ENCODE assay signal across 16 cellular contexts in the genomic region with DNA sequence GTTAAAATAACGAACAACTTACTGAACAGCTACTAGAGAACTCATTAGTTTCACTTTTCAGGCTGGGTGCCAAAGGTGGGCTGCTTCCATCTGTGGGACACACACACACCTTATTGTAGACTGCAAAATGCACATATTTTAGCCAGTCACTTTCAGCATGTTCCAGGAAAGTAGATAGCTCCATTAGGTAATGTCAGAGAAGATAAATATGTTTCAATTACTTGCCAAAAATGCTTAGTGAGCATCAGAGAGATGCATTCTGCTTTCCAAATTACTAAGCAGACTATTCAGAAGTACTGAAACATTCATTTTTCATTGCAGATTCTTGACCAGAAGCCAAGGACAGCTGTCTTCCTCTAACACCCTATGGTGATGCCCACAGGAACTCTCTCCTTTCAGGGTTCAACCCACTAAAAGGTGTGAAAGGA. TPM values are rescaled to one million over a fixed set of nuclear protein-coding genes. Genes with fewer than 3 reads are reported as not detected.
DNase-seq lines count a peak whose midpoint lies in the region; ATAC-seq, FAIRE-seq and TF ChIP-seq lines count a peak whose summit lies in the region.
"Had no signal": no experiment of that assay in that cellular context is flagged by ENCODE, and none has a peak within 500 bp of the region (broad histone marks: within the 10 kb centered on the region; RNA-seq: fewer than 3 reads in every experiment).

No MANE protein-coding gene starts in this region.

- POLR2A ChIA-PET in GM12878 (lab: Charles Lee) = interaction anchor here (0.6 to 1.4 kb wide), 3 partner anchors 13 to 33 kb away, joined by 3 to 4 read pairs (median 3); no protein-coding TSS in a partner anchor

- H3K9me3 ChIP-seq in GM12878 (replicated peaks; ENCODE audit: control insufficient read depth, insufficient read depth, low read length) = no peaks in the 10 kb centered on the region
- H3K9me3 ChIP-seq: colonic mucosa had no signal

- no peak overlapping the region for H3K4me3 ChIP-seq in GM12878
- H3K4me3 ChIP-seq: colonic mucosa, smooth muscle cell had no signal

- H3K27me3 ChIP-seq in GM12878 (replicated peaks in 1 of 2; ENCODE audit: control insufficient read depth in 2 of 2, insufficient read depth in 2 of 2, low read length in 1 of 2) = no peaks in the 10 kb centered on the region
- H3K27me3 ChIP-seq: colonic mucosa had no signal

- peak; percentile 83 for ATAC-seq in GM18498 (IDR thresholded peaks at IDR 0.05; ENCODE audit: unreplicated experiment)
- ATAC-seq in GM21367 (IDR thresholded peaks at IDR 0.05; ENCODE audit: unreplicated experiment) = peak; percentile 57
- peak; percentile 54 for ATAC-seq in HG03280 (IDR thresholded peaks at IDR 0.05; ENCODE audit: unreplicated experiment)
- ATAC-seq in GM12878 = peak; percentile 84
- no peak for ATAC-seq in esophagus mucosa
- ATAC-seq in HG02759 (IDR thresholded peaks at IDR 0.05; ENCODE audit: unreplicated experiment) = no peak

- no peak for TF ChIP-seq CTCF in GM12878 (IDR thresholded peaks at IDR 0.05 in 2 of 3, conservative IDR thresholded peaks at IDR 0.05 in 1 of 3; ENCODE audit: control insufficient read depth in 2 of 3, extremely low read depth in 1 of 3, insufficient read depth in 1 of 3, low read depth in 3 of 3, low read length in 3 of 3)

- H3K79me2 ChIP-seq in GM12878 (ENCODE audit: control insufficient read depth, insufficient read depth, low read length) = no peaks in the 10 kb centered on the region

- SMC1A ChIA-PET in GM12878 (lab: Charles Lee; ENCODE audit: uncharacterized antibody, unreplicated experiment) = interaction anchor here (0.8 to 1.9 kb wide), 7 partner anchors 8 to 129 kb away, joined by 3 to 7 read pairs (median 4); no protein-coding TSS in a partner anchor

- H3K36me3 ChIP-seq in GM12878 (ENCODE audit: control insufficient read depth in 2 of 2, insufficient read depth in 2 of 2, low read length in 1 of 2) = no peaks in the 10 kb centered on the region
- H3K36me3 ChIP-seq: colonic mucosa had no signal

- no TSS peak for BruUV-seq in GM12878 (replicated peaks; lab: Mats Ljungman, UMichigan)

- WGBS in GM12878 (ENCODE audit: insufficient coverage, insufficient replicate concordance, low lambda C conversion rate, missing lambda C conversion rate) = 25% methylated on average over 1 of the region's 1 CpG

- no peak for TF ChIP-seq RAD21 in GM12878 (IDR thresholded peaks at IDR 0.05; ENCODE audit: insufficient read depth, low read depth, low read length)

- H3K4me2 ChIP-seq in GM12878 (ENCODE audit: control insufficient read depth, insufficient read depth) = peak overlapping the region; percentile 3; the same call in 1 of the 2 replicates
- H3K4me2 ChIP-seq: smooth muscle cell had no signal

- H3K9ac ChIP-seq in GM12878 (ENCODE audit: control insufficient read depth, insufficient read depth, low read length) = no peak overlapping the region

- CTCF ChIA-PET in GM12878 (lab: Yijun Ruan, JAX) = interaction anchor here (0.7 to 1.2 kb wide), 5 partner anchors 10 to 75 kb away, joined by 3 to 5 read pairs (median 3); no protein-coding TSS in a partner anchor

- no peak overlapping the region for H2AFZ ChIP-seq in GM12878 (ENCODE audit: control insufficient read depth, low read depth, low read length)

- RAD21 ChIA-PET in GM12878 (lab: Charles Lee; ENCODE audit: unreplicated experiment) = interaction anchor here (0.5 to 0.8 kb wide), 2 partner anchors 11 to 69 kb away, joined by 3 to 4 read pairs; no protein-coding TSS in a partner anchor

- in situ Hi-C loops in GM12878 (cut with MboI) = no loop called here

- H3K27ac ChIP-seq in GM12878 (ENCODE audit: control insufficient read depth, insufficient read depth) = no peak overlapping the region
- H3K27ac ChIP-seq: C4-2B, colonic mucosa had no signal

- DNase-seq in GM12878 (ENCODE audit: low read depth, low spot score) (peak; percentile 55), NCI-H748 treated with DMSO at 0.1 percent for 48 hours (lab: John Stamatoyannopoulos, UW) (no peak), NCI-H2227 treated with DMSO at 0.1 percent for 48 hours (lab: John Stamatoyannopoulos, UW) (no peak)
- DNase-seq: activated CD4-positive, alpha-beta memory T cell treated with anti-CD3 and anti-CD28 coated beads for 36 hours; colonic mucosa; H9; kidney; NCI-H1436 treated with DMSO at 0.1 percent for 48 hours; nephron progenitor cell had no signal

- FAIRE-seq in GM12878 (lab: Jason Lieb, UNC) = no peak

- no peaks in the 10 kb centered on the region for H4K20me1 ChIP-seq in GM12878 (ENCODE audit: control insufficient read depth, insufficient read depth)

- peaks cover 10% of the 10 kb centered on the region for H3K4me1 ChIP-seq in GM12878 (ENCODE audit: control insufficient read depth, insufficient read depth, low read length)
- H3K4me1 ChIP-seq: colonic mucosa had no signal

- TF ChIP-seq POLR2A in GM12878 (IDR thresholded peaks at IDR 0.05; ENCODE audit: low read depth, low read length) = no peak

- TF ChIP-seq EP300 in GM12878 (IDR thresholded peaks at IDR 0.05; ENCODE audit: borderline replicate concordance in 1 of 2, control insufficient read depth in 1 of 2, low read depth in 2 of 2, low read length in 2 of 2) = no peak

- intact Hi-C loops in GM12878 (cut with micrococcal nuclease; ENCODE audit: unreplicated experiment) = loop anchor here (5.0 kb wide), 1 partner anchor 129 kb away; no protein-coding TSS in a partner anchor

TF ChIP-seq in GM12878, 131 proteins besides CTCF, POLR2A, EP300 and RAD21 (continues in another document):
- TF ChIP-seq MTA2 (IDR thresholded peaks at IDR 0.05; ENCODE audit: low read depth) (peak; percentile 33; the same call in 1 of the 2 replicates), HDAC2 (IDR thresholded peaks at IDR 0.05) (no peak), CHD1 (IDR thresholded peaks at IDR 0.05; ENCODE audit: low read depth, low read length) (no peak), RUNX3 (IDR thresholded peaks at IDR 0.05; ENCODE audit: low read length) (no peak), CEBPB (IDR thresholded peaks at IDR 0.05; ENCODE audit: borderline replicate concordance in 1 of 2, low read depth in 2 of 2, low read length in 2 of 2) (no peak), IKZF2 (IDR thresholded peaks at IDR 0.05) (0 out of 4 replicates have a peak, but pooled peaks of 1 of the 2 experiments have one; percentile 15), MTA3 (IDR thresholded peaks at IDR 0.05; ENCODE audit: borderline replicate concordance, low read length) (no peak), MEF2B (IDR thresholded peaks at IDR 0.05; ENCODE audit: partially characterized antibody, poor library complexity, severe bottlenecking) (no peak), JUNB (IDR thresholded peaks at IDR 0.05) (0 out of 2 replicates have a peak, but pooled peaks have one; percentile 20), ZNF24 (IDR thresholded peaks at IDR 0.05) (no peak), NFXL1 (IDR thresholded peaks at IDR 0.05; ENCODE audit: borderline replicate concordance) (no peak), TARDBP (IDR thresholded peaks at IDR 0.05; ENCODE audit: borderline replicate concordance) (no peak)
- TF ChIP-seq, protein P1, sequence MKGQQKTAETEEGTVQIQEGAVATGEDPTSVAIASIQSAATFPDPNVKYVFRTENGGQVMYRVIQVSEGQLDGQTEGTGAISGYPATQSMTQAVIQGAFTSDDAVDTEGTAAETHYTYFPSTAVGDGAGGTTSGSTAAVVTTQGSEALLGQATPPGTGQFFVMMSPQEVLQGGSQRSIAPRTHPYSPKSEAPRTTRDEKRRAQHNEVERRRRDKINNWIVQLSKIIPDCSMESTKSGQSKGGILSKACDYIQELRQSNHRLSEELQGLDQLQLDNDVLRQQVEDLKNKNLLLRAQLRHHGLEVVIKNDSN (IDR thresholded peaks at IDR 0.05; ENCODE audit: borderline replicate concordance, extremely low read length, insufficient read depth, low read depth, low read length) = no peak
- TF ChIP-seq, protein P2, sequence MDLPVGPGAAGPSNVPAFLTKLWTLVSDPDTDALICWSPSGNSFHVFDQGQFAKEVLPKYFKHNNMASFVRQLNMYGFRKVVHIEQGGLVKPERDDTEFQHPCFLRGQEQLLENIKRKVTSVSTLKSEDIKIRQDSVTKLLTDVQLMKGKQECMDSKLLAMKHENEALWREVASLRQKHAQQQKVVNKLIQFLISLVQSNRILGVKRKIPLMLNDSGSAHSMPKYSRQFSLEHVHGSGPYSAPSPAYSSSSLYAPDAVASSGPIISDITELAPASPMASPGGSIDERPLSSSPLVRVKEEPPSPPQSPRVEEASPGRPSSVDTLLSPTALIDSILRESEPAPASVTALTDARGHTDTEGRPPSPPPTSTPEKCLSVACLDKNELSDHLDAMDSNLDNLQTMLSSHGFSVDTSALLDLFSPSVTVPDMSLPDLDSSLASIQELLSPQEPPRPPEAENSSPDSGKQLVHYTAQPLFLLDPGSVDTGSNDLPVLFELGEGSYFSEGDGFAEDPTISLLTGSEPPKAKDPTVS (IDR thresholded peaks at IDR 0.05; ENCODE audit: low read depth, low read length) = no peak

RNA-seq across cellular contexts. Expression of a gene that starts 56.2 kb away (rescaled TPM):
- total RNA-seq in GM12878 (2013; cell fraction: nucleolus; rRNA removed) = 114 and 115 TPM in 2 replicates
- 22.3 and 24.8 TPM in 2 replicates for total RNA-seq in GM12878 (2014; rRNA removed)
- 20.9 and 22.6 TPM in 2 replicates for total RNA-seq in GM12878 (2014; rRNA removed; fragmentation: Illumina TruSeq; extraction: Trizol)
- total RNA-seq in GM12878 (2021) = 22.6 and 23.3 TPM in 2 replicates
- 5.1 TPM for polyA plus RNA-seq in GM12878 (2011; ENCODE audit: low read depth)
- 14.4 and 17.3 TPM in 2 replicates for polyA plus RNA-seq in GM12878 (2011; rRNA removed)
- polyA plus RNA-seq in GM12878 (2011; cell fraction: cytosol; rRNA removed) = 9.0 and 9.7 TPM in 2 replicates
- 26.4 and 31.7 TPM in 2 replicates for polyA plus RNA-seq in GM12878 (2011; cell fraction: nucleus; rRNA removed)
- polyA plus RNA-seq in GM12878 (2012) = 5.0 and 5.3 TPM in 2 replicates
- 12.5 and 14.8 TPM in 2 replicates for polyA plus RNA-seq in GM12878 (2014; fragmentation: Illumina TruSeq; extraction: Trizol)
- 1 to 10 TPM; 3.2 to 7.2 TPM for polyA plus RNA-seq in GM12878 (2014; fragmentation: Nextera tagmentation; extraction: Ambion mirVana)
- 8.6 and 12.2 TPM in 2 replicates for polyA plus RNA-seq in GM12878 (2014; rRNA removed)
- 10 to 100 TPM; 13.3 to 19.6 TPM for polyA plus RNA-seq in GM12878 (2016; fragmentation: Nextera tagmentation; extraction: Ambion mirVana)
- 37.2 and 48.2 TPM in 2 replicates for polyA minus RNA-seq in GM12878 (2011; rRNA and poly(A)+ RNA removed)
- polyA minus RNA-seq in GM12878 (2011; cell fraction: cytosol; rRNA and poly(A)+ RNA removed) = 19.3 and 21.6 TPM in 2 replicates
- 50.3 and 85.1 TPM in 2 replicates for polyA minus RNA-seq in GM12878 (2011; cell fraction: nucleus; rRNA and poly(A)+ RNA removed)
- 27.3 TPM for total RNA-seq in esophagus mucosa

Comparison
In these comparisons a context has a peak if more than half of its experiments do, and no peak if none do; other contexts are left out.
1. ATAC-seq: peak in GM18498 (single experiment), GM21367 (single experiment), HG03280 (single experiment) and GM12878 (single experiment); none in esophagus mucosa (single experiment) and HG02759 (single experiment).